1 cellular context compared by ENCODE assay signal in the genomic region with DNA sequence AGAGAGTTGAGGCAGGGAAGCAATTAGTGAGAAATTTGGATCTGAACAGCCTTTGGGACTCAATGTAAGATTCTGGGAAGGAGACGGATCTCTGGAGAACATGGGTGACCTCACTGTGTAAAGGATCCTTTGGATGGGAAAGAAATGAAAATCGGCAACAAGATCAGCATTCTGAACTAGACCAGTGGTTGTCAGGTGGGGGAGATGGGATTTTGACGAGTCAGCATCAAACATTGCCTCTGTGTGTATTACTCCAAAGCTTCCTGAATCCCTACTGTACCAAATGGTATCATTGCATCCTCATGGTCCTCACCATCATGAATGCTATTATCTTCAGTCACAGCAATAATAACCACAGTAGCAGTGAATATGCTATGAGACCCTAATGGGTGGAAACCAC.
TF ChIP-seq lines count a peak whose summit lies in the region.

No MANE protein-coding gene starts in this region.

TF ChIP-seq in HepG2, 621 proteins besides CTCF, POLR2A, EP300 and RAD21 (continued from another document):
- TF ChIP-seq MAFK (conservative IDR thresholded peaks at IDR 0.05 in 1 of 2, IDR thresholded peaks at IDR 0.05 in 1 of 2; ENCODE audit: low read length in 2 of 2) (peak; percentile 60 to 88), JUN (CRISPR knock-in tag; IDR thresholded peaks at IDR 0.05) (no peak), ISL2 (CRISPR knock-in tag; IDR thresholded peaks at IDR 0.05) (no peak), ZNF296 (CRISPR knock-in tag; conservative IDR thresholded peaks at IDR 0.05) (no peak)
